ENCODE assay signal across 10 cellular contexts in the genomic region with DNA sequence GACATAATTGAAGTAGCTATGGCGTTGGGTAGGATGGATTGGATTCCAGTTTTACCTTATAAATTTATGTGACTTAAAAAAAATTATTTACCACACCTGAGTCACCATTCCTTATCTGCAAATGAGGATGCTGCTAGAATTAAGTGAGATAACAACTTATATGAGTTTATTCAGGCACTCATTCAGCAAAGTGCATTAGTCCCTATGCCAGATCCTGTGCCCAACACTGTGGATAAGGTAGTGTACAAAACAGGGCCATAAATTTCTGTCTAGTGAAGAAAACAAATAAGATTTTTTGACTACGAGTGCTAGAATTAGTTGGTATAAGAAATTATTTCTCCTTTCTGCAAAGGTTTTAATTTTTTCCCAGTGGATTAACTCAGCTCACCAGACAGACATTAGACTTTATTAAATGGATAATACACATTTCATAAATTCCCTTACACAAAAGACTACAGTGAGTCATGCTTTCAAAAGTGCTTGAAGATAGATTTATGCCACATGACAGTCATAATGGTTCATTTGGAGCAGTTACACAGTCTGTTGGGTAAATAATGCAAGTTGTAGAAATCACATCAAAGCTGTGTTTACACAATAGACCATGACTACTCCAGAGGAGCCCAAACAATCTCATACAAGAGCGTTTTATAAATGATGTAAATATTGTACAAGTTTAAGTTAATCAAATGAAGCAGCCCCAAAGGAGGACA.
DNase-seq lines count a peak whose midpoint lies in the region; ATAC-seq and TF ChIP-seq lines count a peak whose summit lies in the region.
"Had no signal": no experiment of that assay in that cellular context is flagged by ENCODE, and none has a peak within 500 bp of the region (broad histone marks: within the 10 kb centered on the region; RNA-seq: fewer than 3 reads in every experiment).

No MANE protein-coding gene starts in this region.

- H3K4me1 Mint-ChIP-seq in activated T-cell treated with anti-CD3 and anti-CD28 coated beads, Interleukin-2, amount 50 U/mL, for 4 hours (ENCODE audit: low read depth) = peaks cover 33% of the 10 kb centered on the region
- peaks cover 13% of the 10 kb centered on the region for H3K4me1 Mint-ChIP-seq in endothelial cell (ENCODE audit: unreplicated experiment)

- no peak for TF ChIP-seq CTCF in endothelial cell (IDR thresholded peaks at IDR 0.05; ENCODE audit: unreplicated experiment)

- H3K36me3 Mint-ChIP-seq in activated T-cell treated with anti-CD3 and anti-CD28 coated beads, Interleukin-2, amount 50 U/mL, for 4 hours (ENCODE audit: insufficient read depth) = no peaks in the 10 kb centered on the region
- no peaks in the 10 kb centered on the region for H3K36me3 Mint-ChIP-seq in endothelial cell (ENCODE audit: low read depth, unreplicated experiment)

- peak; percentile 70 to 80 for ATAC-seq in activated T-cell treated with anti-CD3 and anti-CD28 coated beads, Interleukin-2, amount 50 U/mL, for 4 hours
- no peak for ATAC-seq in GM21526 (IDR thresholded peaks at IDR 0.05; ENCODE audit: low FRiP score, unreplicated experiment)

- H3K9me3 Mint-ChIP-seq in activated T-cell treated with anti-CD3 and anti-CD28 coated beads, Interleukin-2, amount 50 U/mL, for 4 hours = no peaks in the 10 kb centered on the region
- no peaks in the 10 kb centered on the region for H3K9me3 Mint-ChIP-seq in endothelial cell (ENCODE audit: unreplicated experiment)

- H3K27ac Mint-ChIP-seq in endothelial cell (ENCODE audit: unreplicated experiment) = no peak overlapping the region
- H3K27ac Mint-ChIP-seq: activated CD4-positive, alpha-beta T cell treated with anti-CD3 and anti-CD28 coated beads, Interleukin-2, amount 10 ng/mL, durations not matched to agents 24 days and 14 days had no signal

- H3K4me3 Mint-ChIP-seq in activated T-cell treated with anti-CD3 and anti-CD28 coated beads, Interleukin-2, amount 50 U/mL, for 4 hours = no peak overlapping the region
- H3K4me3 Mint-ChIP-seq in endothelial cell (ENCODE audit: unreplicated experiment) = no peak overlapping the region
- H3K4me3 Mint-ChIP-seq: activated CD4-positive, alpha-beta T cell treated with anti-CD3 and anti-CD28 coated beads, Interleukin-2, amount 10 ng/mL, durations not matched to agents 24 days and 14 days had no signal

- DNase-seq in activated T-cell treated with anti-CD3 and anti-CD28 coated beads, Interleukin-2, amount 50 U/mL, for 4 hours = no peak
- DNase-seq in activated T-cell treated with anti-CD3 and anti-CD28 coated beads for 4 hours (no peak), NCI-H69 (lab: John Stamatoyannopoulos, UW) (peak; percentile 44), fibroblast of gingiva (ENCODE audit: low read depth) (peak; percentile 74), stromal cell of bone marrow (ENCODE audit: low read depth) (peak; percentile 49), kidney glomerular epithelial cell (lab: John Stamatoyannopoulos, UW) (no peak), endothelial cell (ENCODE audit: low spot score) (no peak)
- DNase-seq: activated CD4-positive, alpha-beta T cell treated with anti-CD3 and anti-CD28 coated beads, Interleukin-2, amount 10 ng/mL, durations not matched to agents 24 days and 14 days; occipital lobe had no signal

- no peaks in the 10 kb centered on the region for H3K27me3 Mint-ChIP-seq in activated T-cell treated with anti-CD3 and anti-CD28 coated beads, Interleukin-2, amount 50 U/mL, for 4 hours (ENCODE audit: low read depth)
- peaks cover 1% of the 10 kb centered on the region for H3K27me3 Mint-ChIP-seq in endothelial cell (ENCODE audit: unreplicated experiment)
- H3K27me3 Mint-ChIP-seq: activated CD4-positive, alpha-beta T cell treated with anti-CD3 and anti-CD28 coated beads, Interleukin-2, amount 10 ng/mL, durations not matched to agents 24 days and 14 days had no signal

Comparison
In these comparisons a context has a peak if more than half of its experiments do, and no peak if none do; other contexts are left out.
1. DNase-seq: peak in NCI-H69 (single experiment), fibroblast of gingiva (single experiment) and stromal cell of bone marrow (single experiment); none in activated T-cell treated with anti-CD3 and anti-CD28 coated beads, Interleukin-2, amount 50 U/mL, for 4 hours (single experiment), activated T-cell treated with anti-CD3 and anti-CD28 coated beads for 4 hours (single experiment), kidney glomerular epithelial cell (single experiment) and endothelial cell (single experiment).